In the genomic region with DNA sequence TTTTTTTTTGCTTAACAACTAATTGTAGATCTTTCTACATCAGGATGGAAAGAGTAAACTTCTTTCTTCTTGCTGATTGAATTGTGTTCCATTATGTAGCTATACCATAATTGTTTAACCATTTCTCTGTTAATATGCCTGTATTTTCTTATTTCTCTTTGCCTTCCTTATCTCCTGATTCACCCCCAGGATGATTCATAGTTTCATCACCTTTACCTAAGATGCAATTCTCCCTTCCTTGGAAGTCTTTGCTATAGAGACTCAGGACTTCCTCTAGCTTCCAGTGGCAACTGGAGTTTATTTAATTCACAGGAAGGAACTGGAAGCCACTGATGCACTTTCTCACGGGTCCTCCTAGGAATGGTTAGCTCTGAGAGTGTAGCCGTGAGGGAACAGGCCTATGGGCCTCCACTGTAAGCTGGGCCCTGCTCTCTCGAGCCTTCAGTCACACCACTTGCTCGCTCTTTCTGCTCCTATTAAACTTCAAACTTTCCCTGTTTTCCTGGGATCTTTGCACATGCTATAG, we compare ENCODE assay signal across 29 cellular contexts.
DNase-seq lines count a peak whose midpoint lies in the region; ATAC-seq, FAIRE-seq and TF ChIP-seq lines count a peak whose summit lies in the region.
"Had no signal": no experiment of that assay in that cellular context is flagged by ENCODE, and none has a peak within 500 bp of the region (broad histone marks: within the 10 kb centered on the region; RNA-seq: fewer than 3 reads in every experiment).

No MANE protein-coding gene starts in this region.

- ATAC-seq in HG03521 (IDR thresholded peaks at IDR 0.05; ENCODE audit: unreplicated experiment): no peak
- ATAC-seq: activated CD8-positive, alpha-beta T cell treated with anti-CD3 and anti-CD28 coated beads for 36 hours; HepG2; right lobe of liver; stimulated activated memory B cell treated with anti-CD40 and anti-IgM and Interleukin-4, amounts not matched to agents 10 μg/mL and 1 μg/mL and 100 μg/mL, for 72 hours had no signal

- H3K27ac ChIP-seq in RWPE1 (peak overlapping the region; percentile 35; the same call in 1 of the 2 replicates), endothelial cell of umbilical vein (ENCODE audit: insufficient read depth, low read depth, low read length) (no peak overlapping the region)
- H3K27ac ChIP-seq: C4-2B, HL-60, neural progenitor cell, right lobe of liver, SK-N-MC, upper lobe of left lung had no signal

- no peaks in the 10 kb centered on the region for H3K79me2 ChIP-seq in endothelial cell of umbilical vein (ENCODE audit: control insufficient read depth, insufficient read depth, low read length)

- FAIRE-seq in endothelial cell of umbilical vein (lab: Jason Lieb, UNC): peak; percentile 53
- FAIRE-seq: HepG2 had no signal

- dilution Hi-C loops in endothelial cell of umbilical vein (cut with MboI; ENCODE audit: extremely low pct_ligation_motif_present, low sequenced_read_pairs): no loop called here

- CTCF ChIA-PET in RWPE1 (lab: Yijun Ruan, JAX) (interaction anchor here (0.6 to 1.6 kb wide), 4 partner anchors 9 to 281 kb away, joined by 3 to 5 read pairs (median 4); no protein-coding TSS in a partner anchor), endothelial cell of umbilical vein (lab: Charles Lee) (interaction anchor here (0.8 to 2.3 kb wide), 7 partner anchors 8 to 110 kb away, joined by 3 to 15 read pairs (median 4); no protein-coding TSS in a partner anchor)

- peaks cover 2 to 17% of the 10 kb centered on the region in 2 experiments for H3K27me3 ChIP-seq in endothelial cell of umbilical vein (ENCODE audit: control insufficient read depth in 2 of 2, insufficient read depth in 2 of 2, low read length in 2 of 2)
- H3K27me3 ChIP-seq: neural progenitor cell, right lobe of liver, upper lobe of left lung had no signal

- intact Hi-C loops in endothelial cell of umbilical vein (cut with micrococcal nuclease): no loop called here

- H4K20me1 ChIP-seq in endothelial cell of umbilical vein (replicated peaks; ENCODE audit: control insufficient read depth, extremely low read depth, insufficient read depth, low read length): no peaks in the 10 kb centered on the region

- DNase-seq in HT1080 (ENCODE audit: low read depth) (peak; percentile 81), RWPE1 (ENCODE audit: low spot score) (peak; percentile 78), endothelial cell of umbilical vein (ENCODE audit: low read depth, low spot score) (peak; percentile 24), renal cortical epithelial cell (ENCODE audit: low read depth) (peak; percentile 53), NOMO-1 treated with DMSO at 0.1 percent for 48 hours (lab: John Stamatoyannopoulos, UW; ENCODE audit: unreplicated experiment) (no peak), SHP77 (lab: John Stamatoyannopoulos, UW) (no peak)
- DNase-seq: activated CD8-positive, alpha-beta T cell treated with anti-CD3 and anti-CD28 coated beads for 36 hours; activated effector memory CD4-positive, alpha-beta T cell treated with Interleukin-2 at 50 U/mL for 16 hours; activated naive CD8-positive, alpha-beta T cell treated with anti-CD3 and anti-CD28 coated beads, Interleukin-2, amount 10 ng/mL, durations not matched to agents 7 days and 5 days; activated T-cell treated with anti-CD3 and anti-CD28 coated beads for 4 hours; Caco-2; DMS79 treated with DMSO at 0.1 percent for 48 hours; NCI-H1105; NCI-H2029; NCI-H69; right lobe of liver; stimulated activated CD4-positive, alpha-beta T cell treated with anti-CD3 and anti-CD28 coated beads, Interleukin-12 subunit alpha, Interleukin-12 subunit beta, amount 100 ng/mL, for 4 hours; stimulated activated CD4-positive, alpha-beta T cell treated with anti-CD3 and anti-CD28 coated beads, Interleukin-4, amount 100 ng/mL, for 24 hours; substantia nigra; T-helper 2 cell had no signal

- POLR2A ChIA-PET in RWPE1 (lab: Yijun Ruan, JAX; ENCODE audit: low non-redundant PET): no interaction called here
- POLR2A ChIA-PET in endothelial cell of umbilical vein (lab: Charles Lee): interaction anchor here (0.6 kb wide), 1 partner anchor 287 kb away, joined by 3 read pairs; no protein-coding TSS in a partner anchor

- no peaks in the 10 kb centered on the region for H3K36me3 ChIP-seq in endothelial cell of umbilical vein (ENCODE audit: control insufficient read depth in 2 of 2, extremely low read depth in 1 of 2, insufficient read depth in 2 of 2, low read length in 2 of 2)
- H3K36me3 ChIP-seq: neural progenitor cell, right lobe of liver, upper lobe of left lung had no signal

- no peak overlapping the region for H2AFZ ChIP-seq in endothelial cell of umbilical vein (ENCODE audit: low read depth, low read length)
- H2AFZ ChIP-seq: neural progenitor cell had no signal

- H3K9me3 ChIP-seq in endothelial cell of umbilical vein (replicated peaks; ENCODE audit: control insufficient read depth, insufficient read depth, low read length): no peaks in the 10 kb centered on the region
- H3K9me3 ChIP-seq: Caco-2, right lobe of liver, upper lobe of left lung had no signal

- no TSS peak for BruUV-seq in endothelial cell of umbilical vein (replicated peaks; lab: Mats Ljungman, UMichigan)

- H3K4me2 ChIP-seq in endothelial cell of umbilical vein (ENCODE audit: insufficient read depth, low read length): no peak overlapping the region
- H3K4me2 ChIP-seq: neural progenitor cell had no signal

- peaks cover 25% of the 10 kb centered on the region for H3K4me1 ChIP-seq in endothelial cell of umbilical vein (ENCODE audit: control insufficient read depth, extremely low read depth, insufficient read depth, low read length)
- H3K4me1 ChIP-seq: Caco-2, neural progenitor cell had no signal

- no peak overlapping the region for H3K4me3 ChIP-seq in endothelial cell of umbilical vein (replicated peaks in 1 of 3; ENCODE audit: insufficient read depth in 1 of 3, low read depth in 1 of 3, low read length in 3 of 3)
- H3K4me3 ChIP-seq: lung, neural progenitor cell, right lobe of liver, SK-N-MC, upper lobe of left lung had no signal

- H3K9ac ChIP-seq in endothelial cell of umbilical vein (replicated peaks; ENCODE audit: extremely low read depth, insufficient read depth, low read length): no peak overlapping the region
- H3K9ac ChIP-seq: neural progenitor cell had no signal

- no peaks in the 10 kb centered on the region for H3K9me1 ChIP-seq in endothelial cell of umbilical vein (replicated peaks; ENCODE audit: control insufficient read depth, extremely low read depth, insufficient read depth, low read length)

- no peak for TF ChIP-seq CTCF in RWPE1 (conservative IDR thresholded peaks at IDR 0.05; ENCODE audit: low read depth)
- no peak for TF ChIP-seq CTCF in endothelial cell of umbilical vein (IDR thresholded peaks at IDR 0.05; ENCODE audit: extremely low read depth in 1 of 2, insufficient read depth in 1 of 2, low read depth in 1 of 2, low read length in 2 of 2)

- TF ChIP-seq POLR2A in endothelial cell of umbilical vein (IDR thresholded peaks at IDR 0.05; ENCODE audit: low read depth, low read length): no peak

TF ChIP-seq in endothelial cell of umbilical vein, 7 proteins besides CTCF, POLR2A, EP300 and RAD21:
- peak; percentile 38 for TF ChIP-seq FOS (IDR thresholded peaks at IDR 0.05; ENCODE audit: borderline replicate concordance, insufficient read depth, low read length)
- no peak for TF ChIP-seq POLR2AphosphoS5 (IDR thresholded peaks at IDR 0.05; ENCODE audit: insufficient read depth, low read depth, low read length)

Comparison
In these comparisons a context has a peak if more than half of its experiments do, and no peak if none do; other contexts are left out.
1. DNase-seq: peak in HT1080 (single experiment), RWPE1 (single experiment), endothelial cell of umbilical vein (single experiment) and renal cortical epithelial cell (single experiment); none in NOMO-1 treated with DMSO at 0.1 percent for 48 hours (single experiment) and SHP77 (0 of 2).